ENCODE assay signal across 11 cellular contexts in genomic region chr3:71360694-71361093, GRCh38.
DNase-seq lines count a peak whose midpoint lies in the region; ATAC-seq and TF ChIP-seq lines count a peak whose summit lies in the region.
"Had no signal": no experiment of that assay in that cellular context is flagged by ENCODE, and none has a peak within 500 bp of the region (broad histone marks: within the 10 kb centered on the region; RNA-seq: fewer than 3 reads in every experiment).

No MANE protein-coding gene starts in this region.

- H3K4me1 Mint-ChIP-seq in effector memory CD8-positive, alpha-beta T cell (ENCODE audit: low read depth in 2 of 2), result peaks cover 20 to 39% of the 10 kb centered on the region in 2 donors
- H3K4me1 Mint-ChIP-seq in immature natural killer cell (peaks cover 0 to 11% of the 10 kb centered on the region in 2 donors), mesothelial cell of epicardium (peaks cover 17% of the 10 kb centered on the region)

- H3K9me3 ChIP-seq in gastrocnemius medialis, result no peaks in the 10 kb centered on the region

- H3K27ac Mint-ChIP-seq in effector memory CD8-positive, alpha-beta T cell, result peak overlapping the region; percentile 32 to 42
- H3K27ac Mint-ChIP-seq in immature natural killer cell (peak overlapping the region in 1 of 6 donors; percentile 28), mesothelial cell of epicardium (no peak overlapping the region)

- H3K9me3 Mint-ChIP-seq in effector memory CD8-positive, alpha-beta T cell, result no peaks in the 10 kb centered on the region
- no peaks in the 10 kb centered on the region for H3K9me3 Mint-ChIP-seq in immature natural killer cell
- no peaks in the 10 kb centered on the region for H3K9me3 Mint-ChIP-seq in mesothelial cell of epicardium

- no peaks in the 10 kb centered on the region for H3K27me3 Mint-ChIP-seq in effector memory CD8-positive, alpha-beta T cell
- H3K27me3 Mint-ChIP-seq in immature natural killer cell (ENCODE audit: low read depth in 3 of 3) (no peaks in the 10 kb centered on the region), mesothelial cell of epicardium (ENCODE audit: low read depth) (no peaks in the 10 kb centered on the region)

- CTCF ChIA-PET in HEK293T (lab: Yijun Ruan, JAX), result no interaction called here

- H3K36me3 Mint-ChIP-seq in effector memory CD8-positive, alpha-beta T cell (ENCODE audit: insufficient read depth), result no peaks in the 10 kb centered on the region
- H3K36me3 Mint-ChIP-seq in immature natural killer cell (peaks cover 0 to 7% (median 3%) of the 10 kb centered on the region in 3 donors), mesothelial cell of epicardium (peaks cover 10% of the 10 kb centered on the region)

- POLR2A ChIA-PET in HEK293T (lab: Yijun Ruan, JAX), result no interaction called here

- DNase-seq in effector memory CD8-positive, alpha-beta T cell, result no peak
- no peak for DNase-seq in HEK293T (ENCODE audit: extremely low spot score)
- DNase-seq in immature natural killer cell, result no peak
- no peak for DNase-seq in mesothelial cell of epicardium (ENCODE audit: low spot score in 2 of 2, unreplicated experiment in 2 of 2)
- no peak for DNase-seq in gastrocnemius medialis
- DNase-seq: GF-D8, MM.1S had no signal

- TF ChIP-seq CTCF in mesothelial cell of epicardium (IDR thresholded peaks at IDR 0.05; ENCODE audit: unreplicated experiment), result no peak
- no peak for TF ChIP-seq CTCF in gastrocnemius medialis (IDR thresholded peaks at IDR 0.05 in 4 of 5, conservative IDR thresholded peaks at IDR 0.05 in 1 of 5)

- no peak for TF ChIP-seq POLR2A in gastrocnemius medialis (IDR thresholded peaks at IDR 0.05)

- ATAC-seq in GM18867 (IDR thresholded peaks at IDR 0.05; ENCODE audit: unreplicated experiment) (peak; percentile 89), GM21576 (IDR thresholded peaks at IDR 0.05; ENCODE audit: unreplicated experiment) (peak; percentile 90), HG03460 (IDR thresholded peaks at IDR 0.05; ENCODE audit: unreplicated experiment) (peak; percentile 87), gastrocnemius medialis (no peak)
- peak; percentile 71 for ATAC-seq in effector memory CD8-positive, alpha-beta T cell (replicated peaks)

- no peak overlapping the region for H3K4me3 ChIP-seq in gastrocnemius medialis
- H3K4me3 ChIP-seq: coronary artery had no signal

- H3K4me3 Mint-ChIP-seq in effector memory CD8-positive, alpha-beta T cell, result peak overlapping the region in 1 of 2 donors; percentile 56
- H3K4me3 Mint-ChIP-seq in immature natural killer cell (no peak overlapping the region), mesothelial cell of epicardium (no peak overlapping the region)

- intact Hi-C loops in gastrocnemius medialis (cut with DNase I; ENCODE audit: low total_unique reads), result no loop called here

- H3K27ac ChIP-seq in gastrocnemius medialis, result no peak overlapping the region
- H3K27ac ChIP-seq: coronary artery had no signal

- peaks cover 0 to 2% of the 10 kb centered on the region in 2 donors for H3K4me1 ChIP-seq in gastrocnemius medialis

- H3K27me3 ChIP-seq in gastrocnemius medialis, result no peaks in the 10 kb centered on the region

- peaks cover 0 to 4% of the 10 kb centered on the region in 2 donors for H3K36me3 ChIP-seq in gastrocnemius medialis

- in situ Hi-C loops in gastrocnemius medialis (cut with MboI; ENCODE audit: low sequenced_read_pairs in 4 of 4), result no loop called here

TF ChIP-seq in HEK293T, 16 proteins besides CTCF, POLR2A, EP300 and RAD21:
- TF ChIP-seq SP1 (IDR thresholded peaks at IDR 0.05), result no peak
- no peak for TF ChIP-seq LEF1 (IDR thresholded peaks at IDR 0.05; ENCODE audit: borderline replicate concordance)
- TF ChIP-seq L3MBTL2 (conservative IDR thresholded peaks at IDR 0.05), result no peak
- TF ChIP-seq FOXM1 (IDR thresholded peaks at IDR 0.05; ENCODE audit: borderline replicate concordance), result no peak
- TF ChIP-seq ZNF384 (IDR thresholded peaks at IDR 0.05), result no peak
- TF ChIP-seq TARDBP (IDR thresholded peaks at IDR 0.05), result no peak
- no peak for TF ChIP-seq NFRKB (IDR thresholded peaks at IDR 0.05)
- no peak for TF ChIP-seq ELF4 (IDR thresholded peaks at IDR 0.05)
- no peak for TF ChIP-seq FOXA1 (IDR thresholded peaks at IDR 0.05)
- no peak for TF ChIP-seq PKNOX1 (IDR thresholded peaks at IDR 0.05)

Comparison
In these comparisons a context has a peak if more than half of its experiments do, and no peak if none do; other contexts are left out.
1. ATAC-seq: peak in GM18867 (single experiment), GM21576 (single experiment), HG03460 (single experiment) and effector memory CD8-positive, alpha-beta T cell (single experiment); none in gastrocnemius medialis (0 of 2).